Comparison of ENCODE assay signal across 8 cellular contexts in the genomic region with DNA sequence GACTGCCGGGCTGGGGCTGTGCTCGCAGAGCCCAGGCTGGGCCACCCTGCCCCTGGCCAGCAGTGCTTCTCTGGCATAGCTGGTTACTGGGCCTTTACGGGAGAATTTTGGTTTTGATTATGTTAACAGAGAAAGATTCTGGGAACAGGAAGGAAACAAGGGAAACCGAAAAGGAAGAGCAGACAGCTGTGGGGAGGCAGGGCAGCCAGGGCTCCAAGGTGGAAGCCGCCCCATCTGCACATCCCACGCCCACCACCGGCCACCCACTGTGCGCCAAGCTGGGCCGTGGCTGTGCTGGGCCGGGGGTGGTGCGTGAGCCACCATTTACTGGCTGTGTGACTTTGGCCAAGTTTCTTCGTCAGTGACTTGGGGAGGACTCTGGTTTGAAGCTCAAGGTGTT. TPM values are rescaled to one million over a fixed set of nuclear protein-coding genes. Genes with fewer than 3 reads are reported as not detected.
DNase-seq lines count a peak whose midpoint lies in the region; ATAC-seq and TF ChIP-seq lines count a peak whose summit lies in the region.

No MANE protein-coding gene starts in this region.

- H3K36me3 ChIP-seq in fibroblast of lung (ENCODE audit: control insufficient read depth, insufficient read depth, low read length) (no peaks in the 10 kb centered on the region), spleen (peaks cover 0 to 45% (median 9%) of the 10 kb centered on the region in 6 donors)

- H3K4me3 ChIP-seq in fibroblast of lung (replicated peaks in 1 of 4; ENCODE audit: control extremely low read depth in 1 of 4, insufficient read depth in 1 of 4, low read depth in 3 of 4, low read length in 4 of 4) = peak overlapping the region in 1 of 4 experiments; percentile 20
- H3K4me3 ChIP-seq in spleen = peak overlapping the region; percentile 57 to 91 (median 82)

- intact Hi-C loops in spleen (cut with DNase I; ENCODE audit: low total_unique reads) = loop anchor here (10.0 kb wide), 1 partner anchor 48 kb away; no protein-coding TSS in a partner anchor

- H3K4me2 ChIP-seq in fibroblast of lung (ENCODE audit: extremely low read depth, insufficient read depth, low read length) = no peak overlapping the region

- H3K27ac ChIP-seq in fibroblast of lung (ENCODE audit: insufficient read depth, low read length) (peak overlapping the region; percentile 44), spleen (peak overlapping the region; percentile 84 to 97 (median 93))

- peak; percentile 45 for DNase-seq in OCI-M1 (lab: John Stamatoyannopoulos, UW)
- DNase-seq in fibroblast of lung (ENCODE audit: low read depth in 2 of 2) = no peak
- DNase-seq in spleen = no peak
- DNase-seq in NCI-H1092 (lab: John Stamatoyannopoulos, UW) = no peak
- no peak for DNase-seq in dedifferentiated amniotic fluid mesenchymal stem cell (ENCODE audit: extremely low spot score)
- DNase-seq in SW 1271 (lab: John Stamatoyannopoulos, UW) = no peak
- DNase-seq in activated CD4-positive, alpha-beta T cell treated with anti-CD3 and anti-CD28 coated beads, Interleukin-2, amount 50 U/mL, for 4 hours = no peak

- H2AFZ ChIP-seq in fibroblast of lung (ENCODE audit: low read length) = no peak overlapping the region

- 4 to 20% (median 14%) methylated on average over 12 of the region's 12 CpGs for WGBS in spleen, 5 donors

- peaks cover 13% of the 10 kb centered on the region for H3K4me1 ChIP-seq in fibroblast of lung (ENCODE audit: control insufficient read depth, extremely low read depth, insufficient read depth, low read length)
- peaks cover 69 to 97% (median 94%) of the 10 kb centered on the region in 6 donors for H3K4me1 ChIP-seq in spleen

- TF ChIP-seq CTCF in fibroblast of lung (conservative IDR thresholded peaks at IDR 0.05 in 1 of 2, IDR thresholded peaks at IDR 0.05 in 1 of 2; ENCODE audit: low read depth in 1 of 2, low read length in 2 of 2) (no peak), spleen (IDR thresholded peaks at IDR 0.05 in 8 of 11, conservative IDR thresholded peaks at IDR 0.05 in 3 of 11) (no peak)

- no peaks in the 10 kb centered on the region for H4K20me1 ChIP-seq in fibroblast of lung (ENCODE audit: control insufficient read depth, extremely low read depth, insufficient read depth, low read length)

- peaks cover 12% of the 10 kb centered on the region for H3K79me2 ChIP-seq in fibroblast of lung (ENCODE audit: control insufficient read depth, insufficient read depth, low read length)

- no peaks in the 10 kb centered on the region for H3K9me3 ChIP-seq in fibroblast of lung (ENCODE audit: control insufficient read depth, insufficient read depth, low read depth, low read length)
- no peaks in the 10 kb centered on the region for H3K9me3 ChIP-seq in spleen

- no peaks in the 10 kb centered on the region for H3K27me3 ChIP-seq in fibroblast of lung (ENCODE audit: control insufficient read depth, insufficient read depth, low read length)
- no peaks in the 10 kb centered on the region for H3K27me3 ChIP-seq in spleen (replicated peaks in 1 of 7)

- no peak for TF ChIP-seq POLR2A in spleen (IDR thresholded peaks at IDR 0.05)

- ATAC-seq in GM19324 (IDR thresholded peaks at IDR 0.05; ENCODE audit: low FRiP score, unreplicated experiment) = peak; percentile 4

- H3K9ac ChIP-seq in fibroblast of lung (ENCODE audit: insufficient read depth, low read length) = peak overlapping the region; percentile 30

RNA-seq across cellular contexts. Expression of a gene that starts 20.1 kb away (rescaled TPM):
- total RNA-seq in fibroblast of lung (8.6 and 9.5 TPM in 2 replicates), spleen (100 to 1,000 TPM; 150 to 295 (median 265) TPM)
- polyA plus RNA-seq in fibroblast of lung (10.0 and 14.1 TPM in 2 replicates), spleen (100 to 1,000 TPM in 1 of 3 donors, 10 to 100 TPM in 2; 42.0 to 138 (median 43.5) TPM)
- 9.9 and 13.4 TPM in 2 replicates for polyA plus RNA-seq in fibroblast of lung (2012)
- 46.6 and 98.6 TPM in 2 replicates for polyA minus RNA-seq in fibroblast of lung (ENCODE audit: low replicate concordance)

RNA-seq across cellular contexts. Expression of a gene that starts 30.7 kb away (rescaled TPM):
- total RNA-seq in fibroblast of lung (123 and 164 TPM in 2 replicates), spleen (100 to 1,000 TPM; 260 to 348 (median 295) TPM)
- polyA plus RNA-seq in fibroblast of lung (171 and 211 TPM in 2 replicates), spleen (100 to 1,000 TPM; 175 to 224 (median 194) TPM)
- 273 and 299 TPM in 2 replicates for polyA plus RNA-seq in fibroblast of lung (2012)
- polyA minus RNA-seq in fibroblast of lung (ENCODE audit: low replicate concordance) = 212 and 237 TPM in 2 replicates

RNA-seq across cellular contexts. Expression of a gene that starts 56.8 kb away (rescaled TPM):
- 56.5 and 61.9 TPM in 2 replicates for total RNA-seq in fibroblast of lung
- polyA plus RNA-seq in fibroblast of lung = 19.2 and 21.8 TPM in 2 replicates
- polyA plus RNA-seq in fibroblast of lung (2012) = 28.2 and 34.5 TPM in 2 replicates
- polyA minus RNA-seq in fibroblast of lung (ENCODE audit: low replicate concordance) = 13.7 and 18.5 TPM in 2 replicates
- total RNA-seq in spleen = 10 to 100 TPM; 35.1 to 52.5 (median 50.4) TPM
- polyA plus RNA-seq in spleen = 10 to 100 TPM; 32.7 to 53.5 (median 33.2) TPM

Comparison
In these comparisons a context has a peak if more than half of its experiments do, and no peak if none do; other contexts are left out.
1. RNA of a gene that starts 20.1 kb away (total RNA-seq): 150 to 295 TPM in spleen; 8.6 to 9.5 TPM in fibroblast of lung; every median in the first group is over 10 times any median in the second.